Comparison of ENCODE assay signal across 1 cellular context in the genomic region with DNA sequence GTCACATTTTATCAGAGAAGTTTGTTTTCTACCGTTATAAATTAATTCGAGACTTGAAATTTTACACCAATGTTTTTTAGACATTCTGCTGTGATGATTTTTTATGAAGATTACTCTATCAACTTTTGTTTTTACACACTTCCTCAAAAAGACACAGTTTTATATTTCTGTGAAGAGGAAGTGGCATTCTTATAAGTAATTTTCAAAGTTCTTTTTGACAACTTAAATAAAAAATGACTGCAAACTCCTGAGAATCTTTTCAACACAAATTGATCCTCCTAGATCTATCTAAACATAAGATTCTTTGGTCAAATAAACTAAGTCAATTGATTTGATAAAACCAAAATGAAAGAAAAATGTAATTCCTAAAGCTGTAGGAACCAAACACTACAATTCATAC.
TF ChIP-seq lines count a peak whose summit lies in the region.

No MANE protein-coding gene starts in this region.

TF ChIP-seq in GM12878, 131 proteins besides CTCF, POLR2A, EP300 and RAD21 (continued from another document):
- TF ChIP-seq ZZZ3 (IDR thresholded peaks at IDR 0.05; ENCODE audit: control insufficient read depth, insufficient read length, low read depth) (no peak), HCFC1 (IDR thresholded peaks at IDR 0.05; ENCODE audit: low read length) (no peak), HDAC6 (IDR thresholded peaks at IDR 0.05; ENCODE audit: unreplicated experiment) (no peak), EZH2 (IDR thresholded peaks at IDR 0.05; ENCODE audit: borderline replicate concordance, control insufficient read depth, low read depth, low read length) (no peak), SUPT20H (IDR thresholded peaks at IDR 0.05; ENCODE audit: borderline replicate concordance, control insufficient read depth, low read depth, low read length) (no peak)
- TF ChIP-seq, protein P1, sequence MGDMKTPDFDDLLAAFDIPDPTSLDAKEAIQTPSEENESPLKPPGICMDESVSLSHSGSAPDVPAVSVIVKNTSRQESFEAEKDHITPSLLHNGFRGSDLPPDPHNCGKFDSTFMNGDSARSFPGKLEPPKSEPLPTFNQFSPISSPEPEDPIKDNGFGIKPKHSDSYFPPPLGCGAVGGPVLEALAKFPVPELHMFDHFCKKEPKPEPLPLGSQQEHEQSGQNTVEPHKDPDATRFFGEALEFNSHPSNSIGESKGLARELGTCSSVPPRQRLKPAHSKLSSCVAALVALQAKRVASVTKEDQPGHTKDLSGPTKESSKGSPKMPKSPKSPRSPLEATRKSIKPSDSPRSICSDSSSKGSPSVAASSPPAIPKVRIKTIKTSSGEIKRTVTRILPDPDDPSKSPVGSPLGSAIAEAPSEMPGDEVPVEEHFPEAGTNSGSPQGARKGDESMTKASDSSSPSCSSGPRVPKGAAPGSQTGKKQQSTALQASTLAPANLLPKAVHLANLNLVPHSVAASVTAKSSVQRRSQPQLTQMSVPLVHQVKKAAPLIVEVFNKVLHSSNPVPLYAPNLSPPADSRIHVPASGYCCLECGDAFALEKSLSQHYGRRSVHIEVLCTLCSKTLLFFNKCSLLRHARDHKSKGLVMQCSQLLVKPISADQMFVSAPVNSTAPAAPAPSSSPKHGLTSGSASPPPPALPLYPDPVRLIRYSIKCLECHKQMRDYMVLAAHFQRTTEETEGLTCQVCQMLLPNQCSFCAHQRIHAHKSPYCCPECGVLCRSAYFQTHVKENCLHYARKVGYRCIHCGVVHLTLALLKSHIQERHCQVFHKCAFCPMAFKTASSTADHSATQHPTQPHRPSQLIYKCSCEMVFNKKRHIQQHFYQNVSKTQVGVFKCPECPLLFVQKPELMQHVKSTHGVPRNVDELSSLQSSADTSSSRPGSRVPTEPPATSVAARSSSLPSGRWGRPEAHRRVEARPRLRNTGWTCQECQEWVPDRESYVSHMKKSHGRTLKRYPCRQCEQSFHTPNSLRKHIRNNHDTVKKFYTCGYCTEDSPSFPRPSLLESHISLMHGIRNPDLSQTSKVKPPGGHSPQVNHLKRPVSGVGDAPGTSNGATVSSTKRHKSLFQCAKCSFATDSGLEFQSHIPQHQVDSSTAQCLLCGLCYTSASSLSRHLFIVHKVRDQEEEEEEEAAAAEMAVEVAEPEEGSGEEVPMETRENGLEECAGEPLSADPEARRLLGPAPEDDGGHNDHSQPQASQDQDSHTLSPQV (IDR thresholded peaks at IDR 0.05) = no peak
- TF ChIP-seq, protein P2, sequence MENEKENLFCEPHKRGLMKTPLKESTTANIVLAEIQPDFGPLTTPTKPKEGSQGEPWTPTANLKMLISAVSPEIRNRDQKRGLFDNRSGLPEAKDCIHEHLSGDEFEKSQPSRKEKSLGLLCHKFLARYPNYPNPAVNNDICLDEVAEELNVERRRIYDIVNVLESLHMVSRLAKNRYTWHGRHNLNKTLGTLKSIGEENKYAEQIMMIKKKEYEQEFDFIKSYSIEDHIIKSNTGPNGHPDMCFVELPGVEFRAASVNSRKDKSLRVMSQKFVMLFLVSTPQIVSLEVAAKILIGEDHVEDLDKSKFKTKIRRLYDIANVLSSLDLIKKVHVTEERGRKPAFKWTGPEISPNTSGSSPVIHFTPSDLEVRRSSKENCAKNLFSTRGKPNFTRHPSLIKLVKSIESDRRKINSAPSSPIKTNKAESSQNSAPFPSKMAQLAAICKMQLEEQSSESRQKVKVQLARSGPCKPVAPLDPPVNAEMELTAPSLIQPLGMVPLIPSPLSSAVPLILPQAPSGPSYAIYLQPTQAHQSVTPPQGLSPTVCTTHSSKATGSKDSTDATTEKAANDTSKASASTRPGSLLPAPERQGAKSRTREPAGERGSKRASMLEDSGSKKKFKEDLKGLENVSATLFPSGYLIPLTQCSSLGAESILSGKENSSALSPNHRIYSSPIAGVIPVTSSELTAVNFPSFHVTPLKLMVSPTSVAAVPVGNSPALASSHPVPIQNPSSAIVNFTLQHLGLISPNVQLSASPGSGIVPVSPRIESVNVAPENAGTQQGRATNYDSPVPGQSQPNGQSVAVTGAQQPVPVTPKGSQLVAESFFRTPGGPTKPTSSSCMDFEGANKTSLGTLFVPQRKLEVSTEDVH (IDR thresholded peaks at IDR 0.05; ENCODE audit: low read depth, partially characterized antibody) = no peak
- TF ChIP-seq, protein P3, sequence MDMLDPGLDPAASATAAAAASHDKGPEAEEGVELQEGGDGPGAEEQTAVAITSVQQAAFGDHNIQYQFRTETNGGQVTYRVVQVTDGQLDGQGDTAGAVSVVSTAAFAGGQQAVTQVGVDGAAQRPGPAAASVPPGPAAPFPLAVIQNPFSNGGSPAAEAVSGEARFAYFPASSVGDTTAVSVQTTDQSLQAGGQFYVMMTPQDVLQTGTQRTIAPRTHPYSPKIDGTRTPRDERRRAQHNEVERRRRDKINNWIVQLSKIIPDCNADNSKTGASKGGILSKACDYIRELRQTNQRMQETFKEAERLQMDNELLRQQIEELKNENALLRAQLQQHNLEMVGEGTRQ (IDR thresholded peaks at IDR 0.05; ENCODE audit: borderline replicate concordance, low read depth, low read length) = no peak
